In the genomic region with DNA sequence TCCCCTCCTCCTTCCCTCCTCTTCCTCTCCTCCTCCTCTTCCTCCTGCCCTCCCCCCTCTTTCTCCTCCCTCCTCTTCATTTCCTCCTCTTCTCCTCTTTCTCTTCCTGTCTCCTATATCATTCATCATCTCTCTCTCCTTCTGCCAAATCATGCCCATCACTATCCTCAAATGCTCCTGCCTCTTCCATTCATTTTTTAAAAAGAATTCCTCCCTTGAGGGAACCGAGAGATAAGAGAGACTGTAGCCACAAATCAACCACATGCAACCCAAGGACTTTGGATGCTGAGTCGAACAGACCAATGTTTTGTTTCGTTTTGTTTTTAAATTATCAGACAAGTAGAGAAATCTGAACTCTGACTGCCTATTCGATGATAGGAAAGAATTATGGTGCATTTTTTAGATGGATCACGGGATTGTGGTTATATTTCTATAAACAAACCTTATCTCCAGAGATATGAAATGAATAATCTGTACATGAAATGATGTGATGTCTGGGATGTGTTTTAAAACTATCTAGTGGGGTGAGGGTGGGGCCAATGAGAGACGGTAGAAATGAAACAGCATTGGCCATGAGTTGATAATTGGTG, we compare ENCODE assay signal across 12 cellular contexts. TPM values are rescaled to one million over a fixed set of nuclear protein-coding genes. Genes with fewer than 3 reads are reported as not detected.
A peak's percentile ranks its signal among the peaks of the same experiment; 100 is the strongest.
DNase-seq lines count a peak whose midpoint lies in the region; ATAC-seq and TF ChIP-seq lines count a peak whose summit lies in the region.
"Had no signal": no experiment of that assay in that cellular context is flagged by ENCODE, and none has a peak within 500 bp of the region (broad histone marks: within the 10 kb centered on the region; RNA-seq: fewer than 3 reads in every experiment).

No MANE protein-coding gene starts in this region.

- H3K4me3 Mint-ChIP-seq in activated CD4-positive, alpha-beta T cell treated with anti-CD3 and anti-CD28 coated beads for 36 hours, result no peak overlapping the region
- H3K4me3 Mint-ChIP-seq in chondrocyte (ENCODE audit: unreplicated experiment), result no peak overlapping the region

- no peaks in the 10 kb centered on the region for H3K27me3 ChIP-seq in skeletal muscle satellite cell (ENCODE audit: control insufficient read depth, insufficient read depth, low read length)
- peaks cover 0 to 70% (median 3%) of the 10 kb centered on the region in 7 donors for H3K27me3 ChIP-seq in spleen (replicated peaks in 1 of 7)

- peaks cover 5% of the 10 kb centered on the region for H3K9me3 ChIP-seq in skeletal muscle satellite cell (replicated peaks; ENCODE audit: low read length)
- H3K9me3 ChIP-seq in spleen, result peaks cover 0 to 24% (median 11%) of the 10 kb centered on the region in 8 donors
- peaks cover 10% of the 10 kb centered on the region for H3K9me3 ChIP-seq in mucosa of descending colon

- no peaks in the 10 kb centered on the region for H3K36me3 Mint-ChIP-seq in activated CD4-positive, alpha-beta T cell treated with anti-CD3 and anti-CD28 coated beads for 36 hours (ENCODE audit: low read depth)
- no peaks in the 10 kb centered on the region for H3K36me3 Mint-ChIP-seq in chondrocyte (ENCODE audit: low read depth)

- H3K36me3 ChIP-seq in skeletal muscle satellite cell (ENCODE audit: insufficient read depth, low read length) (no peaks in the 10 kb centered on the region), spleen (no peaks in the 10 kb centered on the region), mucosa of descending colon (ENCODE audit: low read depth) (no peaks in the 10 kb centered on the region)

- CTCF ChIA-PET in activated CD4-positive, alpha-beta T cell treated with anti-CD3 and anti-CD28 coated beads for 36 hours (lab: Charles Lee), result no interaction called here

- H3K4me3 ChIP-seq in skeletal muscle satellite cell (ENCODE audit: low read length), result no peak overlapping the region
- H3K4me3 ChIP-seq in spleen, result no peak overlapping the region
- H3K4me3 ChIP-seq in mucosa of descending colon, result no peak overlapping the region

- WGBS in spleen, 5 donors, result 33 to 55% (median 45%) methylated on average over 6 of the region's 6 CpGs

- peak overlapping the region; percentile 13 for H3K4me2 ChIP-seq in skeletal muscle satellite cell (ENCODE audit: low read length)

- H3K9ac ChIP-seq in skeletal muscle satellite cell (ENCODE audit: low read depth, low read length), result no peak overlapping the region

- H3K9me3 Mint-ChIP-seq in activated CD4-positive, alpha-beta T cell treated with anti-CD3 and anti-CD28 coated beads for 36 hours (ENCODE audit: low read depth), result peaks cover 5% of the 10 kb centered on the region
- H3K9me3 Mint-ChIP-seq in chondrocyte (ENCODE audit: low read depth), result peaks cover 5% of the 10 kb centered on the region

- no peak overlapping the region for H3K27ac ChIP-seq in spleen

- no peak for TF ChIP-seq POLR2A in spleen (IDR thresholded peaks at IDR 0.05)

- H3K4me1 ChIP-seq in skeletal muscle satellite cell (ENCODE audit: control insufficient read depth, insufficient read depth, low read length) (no peaks in the 10 kb centered on the region), spleen (peaks cover 0 to 24% (median 10%) of the 10 kb centered on the region in 6 donors), mucosa of descending colon (ENCODE audit: low read depth) (no peaks in the 10 kb centered on the region)

- intact Hi-C loops in activated CD4-positive, alpha-beta T cell treated with anti-CD3 and anti-CD28 coated beads for 36 hours (cut with DNase I, micrococcal nuclease), result no loop called here
- intact Hi-C loops in spleen (cut with DNase I; ENCODE audit: low total_unique reads) (no loop called here), mucosa of descending colon (cut with DNase I, micrococcal nuclease) (no loop called here)

- peak; percentile 39 for ATAC-seq in activated CD4-positive, alpha-beta T cell treated with anti-CD3 and anti-CD28 coated beads for 36 hours
- ATAC-seq in HG02623 (IDR thresholded peaks at IDR 0.05; ENCODE audit: unreplicated experiment) (no peak), mucosa of descending colon (no peak)

- TF ChIP-seq CTCF in chondrocyte (IDR thresholded peaks at IDR 0.05) (no peak), spleen (IDR thresholded peaks at IDR 0.05 in 8 of 11, conservative IDR thresholded peaks at IDR 0.05 in 3 of 11) (no peak), mucosa of descending colon (IDR thresholded peaks at IDR 0.05) (no peak)

- H3K4me1 Mint-ChIP-seq in activated CD4-positive, alpha-beta T cell treated with anti-CD3 and anti-CD28 coated beads for 36 hours, result peaks cover 33% of the 10 kb centered on the region
- H3K4me1 Mint-ChIP-seq in chondrocyte (ENCODE audit: low read depth), result peaks cover 6% of the 10 kb centered on the region

- no peaks in the 10 kb centered on the region for H3K27me3 Mint-ChIP-seq in activated CD4-positive, alpha-beta T cell treated with anti-CD3 and anti-CD28 coated beads for 36 hours
- peaks cover 2% of the 10 kb centered on the region for H3K27me3 Mint-ChIP-seq in chondrocyte (ENCODE audit: low read depth)

- H3K27ac Mint-ChIP-seq in activated CD4-positive, alpha-beta T cell treated with anti-CD3 and anti-CD28 coated beads for 36 hours, result peak overlapping the region; percentile 73
- H3K27ac Mint-ChIP-seq in chondrocyte (ENCODE audit: unreplicated experiment), result peak overlapping the region; percentile 68

- POLR2A ChIA-PET in activated CD4-positive, alpha-beta T cell treated with anti-CD3 and anti-CD28 coated beads for 36 hours (lab: Charles Lee), result no interaction called here

- no peak for DNase-seq in activated CD4-positive, alpha-beta T cell treated with anti-CD3 and anti-CD28 coated beads for 36 hours
- DNase-seq in activated CD4-positive, alpha-beta T cell treated with anti-CD3 and anti-CD28 coated beads, Interleukin-2, amount 50 U/mL, for 48 hours, result no peak
- DNase-seq in OCI-M1 (lab: John Stamatoyannopoulos, UW) (peak; percentile 81), chondrocyte (ENCODE audit: low spot score) (no peak), spleen (no peak), mucosa of descending colon (no peak)
- DNase-seq: hypothalamus; NCI-H774; stimulated activated CD4-positive, alpha-beta T cell treated with anti-CD3 and anti-CD28 coated beads, Interleukin-4, amount 100 ng/mL, for 24 hours had no signal

RNA-seq across cellular contexts. Expression of a gene that starts 9.5 kb away (rescaled TPM):
- total RNA-seq in activated CD4-positive, alpha-beta T cell treated with anti-CD3 and anti-CD28 coated beads for 36 hours, result under 1 TPM; 0.11 to 0.14 TPM
- not detected in 3 replicates for total RNA-seq in chondrocyte
- total RNA-seq in skeletal muscle satellite cell (2012; rRNA removed), result under 0.01 TPM in 2 replicates
- total RNA-seq in spleen, result 1 to 10 TPM in 1 of 7 donors, under 1 TPM in 6; 0.34 to 1.2 (median 0.42) TPM
- under 1 TPM; 0.20 to 0.70 (median 0.50) TPM for polyA plus RNA-seq in spleen
- under 1 TPM in 1 of 3 donors, not detected in 2; 0.22 TPM for total RNA-seq in mucosa of descending colon
- polyA plus RNA-seq: neural cell had no signal

RNA-seq across cellular contexts. Expression of a gene that starts 26.5 kb away (rescaled TPM):
- 10 to 100 TPM in 1 of 2 experiments, 1 to 10 TPM in 1; 9.8 to 13.3 TPM for total RNA-seq in activated CD4-positive, alpha-beta T cell treated with anti-CD3 and anti-CD28 coated beads for 36 hours
- total RNA-seq in chondrocyte (13.2 to 14.4 TPM (median 13.4 TPM) in 3 replicates), spleen (10 to 100 TPM; 10.9 to 21.8 (median 20.1) TPM), mucosa of descending colon (10 to 100 TPM; 18.1 to 19.7 (median 18.5) TPM)
- 9.2 and 12.2 TPM in 2 replicates for total RNA-seq in skeletal muscle satellite cell (2012; rRNA removed)
- 10 to 100 TPM in 1 of 3 donors, 1 to 10 TPM in 2; 2.2 to 10.2 (median 5.1) TPM for polyA plus RNA-seq in spleen
